In the genomic region with DNA sequence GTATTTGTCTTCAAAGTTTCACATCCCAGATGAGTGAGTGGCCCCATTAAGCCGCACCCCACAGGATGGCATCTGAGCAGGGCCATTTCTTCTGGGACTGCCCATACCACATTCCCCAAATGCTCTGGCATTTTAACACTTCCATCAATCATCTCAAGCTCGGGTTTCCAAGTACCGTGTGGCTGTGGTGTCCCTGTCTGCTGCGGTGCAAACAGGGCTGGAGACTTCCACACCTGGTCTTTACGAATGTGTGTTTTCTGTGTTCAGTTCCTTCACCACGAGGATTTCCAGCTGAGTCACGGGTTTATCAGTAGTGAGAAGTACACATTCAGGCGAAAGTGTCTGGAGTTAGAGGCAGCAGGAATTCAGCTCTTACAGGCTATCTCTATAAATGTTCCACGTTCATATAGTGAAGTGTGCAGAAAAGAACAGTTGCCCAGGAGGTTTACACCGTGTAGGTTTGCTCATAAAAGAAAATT, we compare ENCODE assay signal across 19 cellular contexts.
DNase-seq lines count a peak whose midpoint lies in the region; ATAC-seq and TF ChIP-seq lines count a peak whose summit lies in the region.
"Had no signal": no experiment of that assay in that cellular context is flagged by ENCODE, and none has a peak within 500 bp of the region (broad histone marks: within the 10 kb centered on the region; RNA-seq: fewer than 3 reads in every experiment).

No MANE protein-coding gene starts in this region.

- 23% methylated on average over 10 of the region's 10 CpGs for WGBS in hepatocyte (ENCODE audit: low lambda C conversion rate, missing lambda C conversion rate)
- 29 to 40% (median 31%) methylated on average over 10 of the region's 10 CpGs for WGBS in psoas muscle, 3 donors

- no peaks in the 10 kb centered on the region for H3K9me3 ChIP-seq in hepatocyte (ENCODE audit: low read depth)
- no peaks in the 10 kb centered on the region for H3K9me3 ChIP-seq in psoas muscle

- H3K4me1 ChIP-seq in hepatocyte (ENCODE audit: insufficient read depth): peaks cover 41% of the 10 kb centered on the region
- H3K4me1 ChIP-seq in psoas muscle: no peaks in the 10 kb centered on the region

- H3K79me2 ChIP-seq in hepatocyte: no peaks in the 10 kb centered on the region

- peaks cover 17% of the 10 kb centered on the region for H3K4me1 Mint-ChIP-seq in activated CD4-positive, alpha-beta memory T cell treated with anti-CD3 and anti-CD28 coated beads, Interleukin-2, amount 10 ng/mL, durations not matched to agents 7 days and 5 days

- no peak overlapping the region for H3K27ac Mint-ChIP-seq in activated CD4-positive, alpha-beta memory T cell treated with anti-CD3 and anti-CD28 coated beads, Interleukin-2, amount 10 ng/mL, durations not matched to agents 7 days and 5 days
- H3K27ac Mint-ChIP-seq: stimulated activated naive CD8-positive, alpha-beta T cell treated with anti-CD3 and anti-CD28 coated beads, Interleukin-15, amount 100 ng/mL, for 72 hours; T-helper 17 cell had no signal

- peak overlapping the region; percentile 47 for H3K4me2 ChIP-seq in hepatocyte

- no peaks in the 10 kb centered on the region for H3K36me3 Mint-ChIP-seq in activated CD4-positive, alpha-beta memory T cell treated with anti-CD3 and anti-CD28 coated beads, Interleukin-2, amount 10 ng/mL, durations not matched to agents 7 days and 5 days (ENCODE audit: low read depth)

- H2AFZ ChIP-seq in hepatocyte: no peak overlapping the region

- no peaks in the 10 kb centered on the region for H3K27me3 ChIP-seq in hepatocyte
- no peaks in the 10 kb centered on the region for H3K27me3 ChIP-seq in psoas muscle (ENCODE audit: insufficient read depth in 3 of 3, low read length in 2 of 3)

- no peaks in the 10 kb centered on the region for H3K36me3 ChIP-seq in hepatocyte (replicated peaks; ENCODE audit: insufficient read depth, low read depth)
- no peaks in the 10 kb centered on the region for H3K36me3 ChIP-seq in psoas muscle (ENCODE audit: insufficient read depth in 1 of 2, low read depth in 1 of 2)
- H3K36me3 ChIP-seq: heart left ventricle had no signal

- TF ChIP-seq CTCF in hepatocyte (IDR thresholded peaks at IDR 0.05; ENCODE audit: poor library complexity) (no peak), psoas muscle (IDR thresholded peaks at IDR 0.05) (no peak)

- H3K27ac ChIP-seq in hepatocyte: peak overlapping the region; percentile 71
- H3K27ac ChIP-seq in psoas muscle: no peak overlapping the region
- H3K27ac ChIP-seq: heart left ventricle, HL-60 had no signal

- no peak overlapping the region for H3K4me3 Mint-ChIP-seq in activated CD4-positive, alpha-beta memory T cell treated with anti-CD3 and anti-CD28 coated beads, Interleukin-2, amount 10 ng/mL, durations not matched to agents 7 days and 5 days
- H3K4me3 Mint-ChIP-seq: stimulated activated naive CD8-positive, alpha-beta T cell treated with anti-CD3 and anti-CD28 coated beads, Interleukin-15, amount 100 ng/mL, for 72 hours; T-helper 17 cell had no signal

- H3K4me3 ChIP-seq in hepatocyte (no peak overlapping the region), psoas muscle (no peak overlapping the region)
- H3K4me3 ChIP-seq: heart left ventricle had no signal

- CTCF ChIA-PET in HEK293T (lab: Yijun Ruan, JAX): interaction anchor here (0.6 to 0.7 kb wide), 2 partner anchors 40 to 147 kb away, joined by 3 to 6 read pairs; no protein-coding TSS in a partner anchor
- CTCF ChIA-PET in activated CD4-positive, alpha-beta memory T cell treated with anti-CD3 and anti-CD28 coated beads, Interleukin-2, amount 10 ng/mL, durations not matched to agents 7 days and 5 days (lab: Charles Lee): interaction anchor here (0.6 to 1.1 kb wide), 2 partner anchors 9 to 267 kb away, joined by 3 to 5 read pairs; no protein-coding TSS in a partner anchor

- intact Hi-C loops in psoas muscle (cut with DNase I): no loop called here

- H4K20me1 ChIP-seq in hepatocyte (ENCODE audit: insufficient read depth, poor library complexity, severe bottlenecking): no peaks in the 10 kb centered on the region

- no peaks in the 10 kb centered on the region for H3K9me2 ChIP-seq in hepatocyte (replicated peaks; ENCODE audit: insufficient read depth)

- H3K9me3 Mint-ChIP-seq in activated CD4-positive, alpha-beta memory T cell treated with anti-CD3 and anti-CD28 coated beads, Interleukin-2, amount 10 ng/mL, durations not matched to agents 7 days and 5 days: no peaks in the 10 kb centered on the region

- no peak for DNase-seq in HEK293T (ENCODE audit: extremely low spot score)
- peak; percentile 37 for DNase-seq in OCI-M1 (lab: John Stamatoyannopoulos, UW)
- DNase-seq in hepatocyte (ENCODE audit: low spot score): peak; percentile 77
- DNase-seq in psoas muscle: no peak
- DNase-seq in DMS79 (lab: John Stamatoyannopoulos, UW): no peak
- DNase-seq in NCI-H2029 (lab: John Stamatoyannopoulos, UW): no peak
- DNase-seq in activated CD4-positive, alpha-beta memory T cell treated with anti-CD3 and anti-CD28 coated beads, Interleukin-2, amount 10 ng/mL, durations not matched to agents 7 days and 5 days: no peak
- DNase-seq: activated CD4-positive, alpha-beta T cell treated with anti-CD3 and anti-CD28 coated beads for 1 hour; caudate nucleus; effector CD8-positive, alpha-beta T cell; heart left ventricle; KBM-7; NCI-H1930; NCI-H524; nucleus accumbens; right cardiac atrium; stimulated activated naive CD8-positive, alpha-beta T cell treated with anti-CD3 and anti-CD28 coated beads, Interleukin-15, amount 100 ng/mL, for 72 hours; T-helper 17 cell had no signal

- peaks cover 21% of the 10 kb centered on the region for H3K27me3 Mint-ChIP-seq in activated CD4-positive, alpha-beta memory T cell treated with anti-CD3 and anti-CD28 coated beads, Interleukin-2, amount 10 ng/mL, durations not matched to agents 7 days and 5 days
- H3K27me3 Mint-ChIP-seq: stimulated activated naive CD8-positive, alpha-beta T cell treated with anti-CD3 and anti-CD28 coated beads, Interleukin-15, amount 100 ng/mL, for 72 hours had no signal

- POLR2A ChIA-PET in HEK293T (lab: Yijun Ruan, JAX): no interaction called here
- POLR2A ChIA-PET in activated CD4-positive, alpha-beta memory T cell treated with anti-CD3 and anti-CD28 coated beads, Interleukin-2, amount 10 ng/mL, durations not matched to agents 7 days and 5 days (lab: Charles Lee): no interaction called here

- ATAC-seq in psoas muscle: peak; percentile 63 to 71 (median 65)
- ATAC-seq: stimulated activated naive CD8-positive, alpha-beta T cell treated with anti-CD3 and anti-CD28 coated beads, Interleukin-15, amount 100 ng/mL, for 72 hours; T-helper 17 cell had no signal

TF ChIP-seq in HEK293T, 16 proteins besides CTCF, POLR2A, EP300 and RAD21:
- TF ChIP-seq LEF1 (IDR thresholded peaks at IDR 0.05; ENCODE audit: borderline replicate concordance): no peak
- TF ChIP-seq SP1 (IDR thresholded peaks at IDR 0.05): no peak
- TF ChIP-seq ZNF384 (IDR thresholded peaks at IDR 0.05): no peak
- no peak for TF ChIP-seq BHLHE40 (IDR thresholded peaks at IDR 0.05; ENCODE audit: borderline replicate concordance)
- no peak for TF ChIP-seq FOXM1 (IDR thresholded peaks at IDR 0.05; ENCODE audit: borderline replicate concordance)
- TF ChIP-seq, protein P1, sequence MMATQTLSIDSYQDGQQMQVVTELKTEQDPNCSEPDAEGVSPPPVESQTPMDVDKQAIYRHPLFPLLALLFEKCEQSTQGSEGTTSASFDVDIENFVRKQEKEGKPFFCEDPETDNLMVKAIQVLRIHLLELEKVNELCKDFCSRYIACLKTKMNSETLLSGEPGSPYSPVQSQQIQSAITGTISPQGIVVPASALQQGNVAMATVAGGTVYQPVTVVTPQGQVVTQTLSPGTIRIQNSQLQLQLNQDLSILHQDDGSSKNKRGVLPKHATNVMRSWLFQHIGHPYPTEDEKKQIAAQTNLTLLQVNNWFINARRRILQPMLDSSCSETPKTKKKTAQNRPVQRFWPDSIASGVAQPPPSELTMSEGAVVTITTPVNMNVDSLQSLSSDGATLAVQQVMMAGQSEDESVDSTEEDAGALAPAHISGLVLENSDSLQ (IDR thresholded peaks at IDR 0.05): peak; percentile 21; the same call in 1 of the 2 replicates

Comparison
In these comparisons a context has a peak if more than half of its experiments do, and no peak if none do; other contexts are left out.
1. DNase-seq: peak in OCI-M1 (single experiment) and hepatocyte (single experiment); none in HEK293T (single experiment), psoas muscle (0 of 2), DMS79 (single experiment), NCI-H2029 (single experiment) and activated CD4-positive, alpha-beta memory T cell treated with anti-CD3 and anti-CD28 coated beads, Interleukin-2, amount 10 ng/mL, durations not matched to agents 7 days and 5 days (single experiment).